In the genomic region with DNA sequence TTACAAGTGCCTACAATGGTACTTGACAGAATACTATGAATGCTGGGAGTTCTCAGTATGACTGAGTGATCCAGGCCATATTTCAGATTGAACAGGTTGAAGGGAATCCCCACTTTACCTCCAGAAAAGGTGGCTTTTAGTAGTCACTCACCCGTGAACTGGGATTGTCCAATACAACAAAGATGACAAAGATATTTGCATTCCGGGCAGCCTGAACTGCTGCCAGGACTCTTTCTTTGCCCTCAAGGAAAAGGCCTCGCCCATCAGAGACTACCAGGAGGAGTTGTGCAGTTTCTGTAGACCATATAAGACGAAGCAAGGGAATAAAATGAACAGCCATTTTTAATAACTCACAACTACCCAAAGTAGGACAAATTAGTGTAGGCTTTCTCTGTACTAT, we compare ENCODE assay signal across 31 cellular contexts. TPM values are rescaled to one million over a fixed set of nuclear protein-coding genes. Genes with fewer than 3 reads are reported as not detected.
DNase-seq lines count a peak whose midpoint lies in the region; ATAC-seq and TF ChIP-seq lines count a peak whose summit lies in the region.
"Had no signal": no experiment of that assay in that cellular context is flagged by ENCODE, and none has a peak within 500 bp of the region (broad histone marks: within the 10 kb centered on the region; RNA-seq: fewer than 3 reads in every experiment).

No MANE protein-coding gene starts in this region.

- DNase-seq in activated naive CD8-positive, alpha-beta T cell treated with anti-CD3 and anti-CD28 coated beads, Interleukin-2, amount 50 U/mL, for 24 hours = no peak
- DNase-seq in PC-9 = peak; percentile 58 to 61
- DNase-seq in foreskin keratinocyte = peak in 1 of 2 donors; percentile 64
- no peak for DNase-seq in NCI-H1417 treated with DMSO at 0.1 percent for 48 hours (lab: John Stamatoyannopoulos, UW)
- no peak for DNase-seq in GF-D8 (lab: John Stamatoyannopoulos, UW)
- no peak for DNase-seq in GM23338 (ENCODE audit: low spot score)
- DNase-seq: activated CD4-positive, alpha-beta T cell treated with anti-CD3 and anti-CD28 coated beads for 1 hour; activated naive CD4-positive, alpha-beta T cell treated with anti-CD3 and anti-CD28 coated beads for 36 hours; activated T-cell treated with anti-CD3 and anti-CD28 coated beads, Interleukin-2, amount 50 U/mL, for 4 hours; amygdala; effector memory CD4-positive, alpha-beta T cell; H7; heart left ventricle; kidney; lower lobe of right lung; NCI-H1048; NCI-H1930; NCI-H226; NCI-H774; pancreas; stimulated activated CD4-positive, alpha-beta T cell treated with anti-CD3 and anti-CD28 coated beads, Interleukin-1b, Interleukin-23, amount 100 ng/mL, for 48 hours; T-helper 2 cell had no signal

- H3K36me3 Mint-ChIP-seq in activated naive CD8-positive, alpha-beta T cell = peaks cover 11% of the 10 kb centered on the region
- H3K36me3 Mint-ChIP-seq in activated naive CD8-positive, alpha-beta T cell treated with anti-CD3 and anti-CD28 coated beads, Interleukin-2, amount 50 U/mL, for 24 hours (ENCODE audit: low read depth) = peaks cover 53% of the 10 kb centered on the region
- H3K36me3 Mint-ChIP-seq in GM23338 (ENCODE audit: low read depth) = peaks cover 87% of the 10 kb centered on the region

- intact Hi-C loops in PC-9 (cut with micrococcal nuclease; ENCODE audit: unreplicated experiment) = no loop called here

- H3K27ac ChIP-seq in PC-9 = 0 out of 2 replicates have a peak overlapping the region, but pooled peaks have one; percentile 17
- H3K27ac ChIP-seq in foreskin keratinocyte = no peak overlapping the region
- no peak overlapping the region for H3K27ac ChIP-seq in GM23338 (ENCODE audit: low read depth)
- H3K27ac ChIP-seq: BLaER1, coronary artery, heart left ventricle, lower lobe of right lung, pancreas, right atrium auricular region, tibial nerve had no signal

- ATAC-seq in activated naive CD8-positive, alpha-beta T cell treated with anti-CD3 and anti-CD28 coated beads, Interleukin-2, amount 50 U/mL, for 24 hours = no peak
- peak; percentile 14 for ATAC-seq in foreskin keratinocyte
- no peak for ATAC-seq in HG02623 (IDR thresholded peaks at IDR 0.05; ENCODE audit: unreplicated experiment)
- no peak for ATAC-seq in GM23338
- ATAC-seq: activated T-cell treated with anti-CD3 and anti-CD28 coated beads, Interleukin-2, amount 50 U/mL, for 4 hours; heart left ventricle; lower lobe of right lung; pancreas; SK-N-SH treated with all-trans-retinoic acid at 6 μM for 48 hours had no signal

- no peak overlapping the region for H3K4me3 Mint-ChIP-seq in activated naive CD8-positive, alpha-beta T cell
- H3K4me3 Mint-ChIP-seq in activated naive CD8-positive, alpha-beta T cell treated with anti-CD3 and anti-CD28 coated beads, Interleukin-2, amount 50 U/mL, for 24 hours = no peak overlapping the region
- no peak overlapping the region for H3K4me3 Mint-ChIP-seq in GM23338
- H3K4me3 Mint-ChIP-seq: activated naive CD4-positive, alpha-beta T cell treated with anti-CD3 and anti-CD28 coated beads for 36 hours; activated T-cell treated with anti-CD3 and anti-CD28 coated beads, Interleukin-2, amount 50 U/mL, for 4 hours; nephron had no signal

- TF ChIP-seq CTCF in PC-9 (conservative IDR thresholded peaks at IDR 0.05) (no peak), foreskin keratinocyte (conservative IDR thresholded peaks at IDR 0.05) (no peak), GM23338 (conservative IDR thresholded peaks at IDR 0.05; ENCODE audit: low read depth in 2 of 2) (no peak)

- H3K4me1 ChIP-seq in PC-9 (replicated peaks; ENCODE audit: insufficient read depth) (peaks cover 13% of the 10 kb centered on the region), foreskin keratinocyte (peaks cover 8% of the 10 kb centered on the region), GM23338 (ENCODE audit: insufficient read depth) (no peaks in the 10 kb centered on the region)
- H3K4me1 ChIP-seq: BLaER1, pancreas, right atrium auricular region had no signal

- H2AFZ ChIP-seq in PC-9 (no peak overlapping the region), GM23338 (no peak overlapping the region)

- H3K4me3 ChIP-seq in PC-9 (no peak overlapping the region), GM23338 (no peak overlapping the region)
- H3K4me3 ChIP-seq: BLaER1, coronary artery, heart left ventricle, lower lobe of right lung, pancreas, right atrium auricular region, smooth muscle cell, tibial nerve had no signal

- H3K27me3 ChIP-seq in PC-9 (ENCODE audit: insufficient read depth, low read depth) = no peaks in the 10 kb centered on the region
- H3K27me3 ChIP-seq in foreskin keratinocyte = no peaks in the 10 kb centered on the region
- no peaks in the 10 kb centered on the region for H3K27me3 ChIP-seq in GM23338 (ENCODE audit: insufficient read depth)
- H3K27me3 ChIP-seq: BLaER1, heart left ventricle, pancreas, right atrium auricular region, tibial nerve had no signal

- H4K20me1 ChIP-seq in PC-9 (ENCODE audit: insufficient read depth) (no peaks in the 10 kb centered on the region), GM23338 (replicated peaks; ENCODE audit: insufficient read depth) (peaks cover 5% of the 10 kb centered on the region)
- H4K20me1 ChIP-seq: BLaER1 had no signal

- BruUV-seq in PC-9 (replicated peaks; lab: Mats Ljungman, UMichigan) = no TSS peak

- H3K9me2 ChIP-seq in PC-9 (ENCODE audit: insufficient read depth) = no peaks in the 10 kb centered on the region
- no peaks in the 10 kb centered on the region for H3K9me2 ChIP-seq in GM23338 (ENCODE audit: insufficient read depth)

- H3K36me3 ChIP-seq in PC-9 (ENCODE audit: low read depth) (no peaks in the 10 kb centered on the region), GM23338 (ENCODE audit: insufficient read depth) (peaks cover 75% of the 10 kb centered on the region)

- H3F3A ChIP-seq in PC-9 (ENCODE audit: insufficient read depth, low read depth) (no peaks in the 10 kb centered on the region), GM23338 (replicated peaks; ENCODE audit: low read depth) (peaks cover 12% of the 10 kb centered on the region)

- H3K9me3 ChIP-seq in PC-9 (ENCODE audit: insufficient read depth, low read depth) = no peaks in the 10 kb centered on the region
- H3K9me3 ChIP-seq: BLaER1, heart left ventricle, lower lobe of right lung, pancreas, right atrium auricular region, tibial nerve had no signal

- H3K4me2 ChIP-seq in PC-9 (no peak overlapping the region), GM23338 (no peak overlapping the region)
- H3K4me2 ChIP-seq: BLaER1, smooth muscle cell had no signal

- H3K27me3 Mint-ChIP-seq in activated naive CD8-positive, alpha-beta T cell = no peaks in the 10 kb centered on the region
- no peaks in the 10 kb centered on the region for H3K27me3 Mint-ChIP-seq in activated naive CD8-positive, alpha-beta T cell treated with anti-CD3 and anti-CD28 coated beads, Interleukin-2, amount 50 U/mL, for 24 hours
- no peaks in the 10 kb centered on the region for H3K27me3 Mint-ChIP-seq in GM23338 (ENCODE audit: insufficient read depth, low read depth, poor library complexity)

- CTCF ChIA-PET in PC-9 (lab: Charles Lee) = no interaction called here

- H3K79me2 ChIP-seq in PC-9 (ENCODE audit: low read depth) (no peaks in the 10 kb centered on the region), GM23338 (replicated peaks; ENCODE audit: insufficient read depth) (no peaks in the 10 kb centered on the region)

- H3K27ac Mint-ChIP-seq in activated naive CD8-positive, alpha-beta T cell = peak overlapping the region; percentile 6
- no peak overlapping the region for H3K27ac Mint-ChIP-seq in activated naive CD8-positive, alpha-beta T cell treated with anti-CD3 and anti-CD28 coated beads, Interleukin-2, amount 50 U/mL, for 24 hours
- no peak overlapping the region for H3K27ac Mint-ChIP-seq in GM23338
- H3K27ac Mint-ChIP-seq: activated naive CD4-positive, alpha-beta T cell treated with anti-CD3 and anti-CD28 coated beads for 36 hours; nephron had no signal

- no peaks in the 10 kb centered on the region for H3K9me3 Mint-ChIP-seq in activated naive CD8-positive, alpha-beta T cell (ENCODE audit: low read depth)
- no peaks in the 10 kb centered on the region for H3K9me3 Mint-ChIP-seq in activated naive CD8-positive, alpha-beta T cell treated with anti-CD3 and anti-CD28 coated beads, Interleukin-2, amount 50 U/mL, for 24 hours
- H3K9me3 Mint-ChIP-seq in GM23338 = no peaks in the 10 kb centered on the region
- H3K9me3 Mint-ChIP-seq: activated naive CD4-positive, alpha-beta T cell treated with anti-CD3 and anti-CD28 coated beads for 36 hours; activated T-cell treated with anti-CD3 and anti-CD28 coated beads, Interleukin-2, amount 50 U/mL, for 4 hours; nephron had no signal

- POLR2A ChIA-PET in PC-9 (lab: Charles Lee; ENCODE audit: unreplicated experiment) = no interaction called here

- peaks cover 2% of the 10 kb centered on the region for H3K4me1 Mint-ChIP-seq in activated naive CD8-positive, alpha-beta T cell (ENCODE audit: low read depth)
- H3K4me1 Mint-ChIP-seq in activated naive CD8-positive, alpha-beta T cell treated with anti-CD3 and anti-CD28 coated beads, Interleukin-2, amount 50 U/mL, for 24 hours = peaks cover 2% of the 10 kb centered on the region
- peaks cover 3% of the 10 kb centered on the region; the same call in 1 of the 3 replicates for H3K4me1 Mint-ChIP-seq in GM23338
- H3K4me1 Mint-ChIP-seq: nephron had no signal

TF ChIP-seq in GM23338, 12 proteins besides CTCF, POLR2A, EP300 and RAD21 (continues in another document):
- TF ChIP-seq EZH2 (IDR thresholded peaks at IDR 0.05; ENCODE audit: low read depth, unreplicated experiment) (no peak), ZNF114 (CRISPR knock-in tag; IDR thresholded peaks at IDR 0.05) (no peak)

RNA-seq across cellular contexts. Expression of a gene that starts 6.3 kb away (rescaled TPM):
- total RNA-seq in PC-9 (2021) (16.7 and 24.2 TPM in 2 replicates), foreskin keratinocyte (21.1 and 22.4 TPM in 2 replicates)
- polyA plus RNA-seq in foreskin keratinocyte (13.9 and 14.6 TPM in 2 replicates), GM23338 (2016; fragmentation: Nextera tagmentation; extraction: Ambion mirVana) (48.9 and 67.3 TPM in 2 replicates)
- total RNA-seq in GM23338 (2014; rRNA removed; shearing (Covaris generic)) = 13.0 and 20.3 TPM in 2 replicates

Comparison
In these comparisons a context has a peak if more than half of its experiments do, and no peak if none do; other contexts are left out.
1. DNase-seq: peak in PC-9 (2 of 2); none in activated naive CD8-positive, alpha-beta T cell treated with anti-CD3 and anti-CD28 coated beads, Interleukin-2, amount 50 U/mL, for 24 hours (single experiment), NCI-H1417 treated with DMSO at 0.1 percent for 48 hours (single experiment), GF-D8 (single experiment) and GM23338 (single experiment).